Comparison of ENCODE assay signal across 21 cellular contexts in the genomic region with DNA sequence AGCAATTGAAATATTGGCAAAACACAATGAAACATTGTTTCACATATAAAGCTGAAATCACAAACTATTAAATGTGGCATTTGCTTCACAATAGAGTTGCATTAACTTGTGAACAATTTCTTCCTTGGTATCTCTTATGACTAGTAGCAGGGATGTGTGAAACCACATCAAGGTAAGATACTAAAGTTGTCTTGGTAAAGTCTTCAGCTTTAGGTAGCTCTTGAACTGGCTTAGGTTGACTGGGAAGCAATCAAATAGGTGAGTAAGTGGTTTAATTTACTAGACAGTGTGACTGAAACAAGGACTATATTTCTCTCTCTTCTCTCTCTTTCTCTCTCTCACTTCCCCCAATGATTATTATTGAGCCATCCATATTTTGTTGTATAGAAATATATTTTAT.
DNase-seq lines count a peak whose midpoint lies in the region; ATAC-seq and TF ChIP-seq lines count a peak whose summit lies in the region.
"Had no signal": no experiment of that assay in that cellular context is flagged by ENCODE, and none has a peak within 500 bp of the region (broad histone marks: within the 10 kb centered on the region; RNA-seq: fewer than 3 reads in every experiment).

No MANE protein-coding gene starts in this region.

- intact Hi-C loops in activated CD8-positive, alpha-beta T cell treated with anti-CD3 and anti-CD28 coated beads for 36 hours (cut with micrococcal nuclease), result no loop called here

- no peak overlapping the region for H3K4me3 Mint-ChIP-seq in activated CD8-positive, alpha-beta T cell treated with anti-CD3 and anti-CD28 coated beads for 36 hours
- H3K4me3 Mint-ChIP-seq in activated CD8-positive, alpha-beta T cell treated with anti-CD3 and anti-CD28 coated beads, Interleukin-2, amount 10 ng/mL, durations not matched to agents 7 days and 5 days, result no peak overlapping the region
- H3K4me3 Mint-ChIP-seq in activated naive CD8-positive, alpha-beta T cell treated with anti-CD3 and anti-CD28 coated beads, Interleukin-2, amount 50 U/mL, for 24 hours, result no peak overlapping the region
- H3K4me3 Mint-ChIP-seq in activated naive CD8-positive, alpha-beta T cell treated with anti-CD3 and anti-CD28 coated beads for 36 hours, result no peak overlapping the region
- H3K4me3 Mint-ChIP-seq: CD14-positive monocyte; CD4-positive, alpha-beta T cell; CD8-positive, alpha-beta memory T cell had no signal

- H3K4me1 Mint-ChIP-seq in activated CD8-positive, alpha-beta T cell treated with anti-CD3 and anti-CD28 coated beads for 36 hours (ENCODE audit: low read depth), result peaks cover 3% of the 10 kb centered on the region
- no peaks in the 10 kb centered on the region for H3K4me1 Mint-ChIP-seq in activated CD8-positive, alpha-beta T cell treated with anti-CD3 and anti-CD28 coated beads, Interleukin-2, amount 10 ng/mL, durations not matched to agents 7 days and 5 days (ENCODE audit: low read depth)
- no peaks in the 10 kb centered on the region for H3K4me1 Mint-ChIP-seq in activated naive CD8-positive, alpha-beta T cell treated with anti-CD3 and anti-CD28 coated beads, Interleukin-2, amount 50 U/mL, for 24 hours
- peaks cover 3% of the 10 kb centered on the region for H3K4me1 Mint-ChIP-seq in activated naive CD8-positive, alpha-beta T cell treated with anti-CD3 and anti-CD28 coated beads for 36 hours
- H3K4me1 Mint-ChIP-seq: CD14-positive monocyte; CD8-positive, alpha-beta memory T cell had no signal

- TF ChIP-seq CTCF in activated CD8-positive, alpha-beta T cell treated with anti-CD3 and anti-CD28 coated beads for 36 hours (IDR thresholded peaks at IDR 0.05), result no peak

- no peak overlapping the region for H3K27ac Mint-ChIP-seq in activated CD8-positive, alpha-beta T cell treated with anti-CD3 and anti-CD28 coated beads for 36 hours
- H3K27ac Mint-ChIP-seq in activated CD8-positive, alpha-beta T cell treated with anti-CD3 and anti-CD28 coated beads, Interleukin-2, amount 10 ng/mL, durations not matched to agents 7 days and 5 days, result no peak overlapping the region
- no peak overlapping the region for H3K27ac Mint-ChIP-seq in activated naive CD8-positive, alpha-beta T cell treated with anti-CD3 and anti-CD28 coated beads, Interleukin-2, amount 50 U/mL, for 24 hours
- H3K27ac Mint-ChIP-seq in activated naive CD8-positive, alpha-beta T cell treated with anti-CD3 and anti-CD28 coated beads for 36 hours, result no peak overlapping the region
- H3K27ac Mint-ChIP-seq: CD14-positive monocyte; CD4-positive, alpha-beta T cell; CD8-positive, alpha-beta memory T cell had no signal

- no peak for DNase-seq in activated CD8-positive, alpha-beta T cell treated with anti-CD3 and anti-CD28 coated beads for 36 hours
- DNase-seq in activated CD8-positive, alpha-beta T cell treated with anti-CD3 and anti-CD28 coated beads, Interleukin-2, amount 10 ng/mL, durations not matched to agents 7 days and 5 days, result no peak
- DNase-seq in activated naive CD8-positive, alpha-beta T cell treated with anti-CD3 and anti-CD28 coated beads, Interleukin-2, amount 50 U/mL, for 24 hours, result no peak
- no peak for DNase-seq in activated naive CD8-positive, alpha-beta T cell treated with anti-CD3 and anti-CD28 coated beads for 36 hours
- DNase-seq in stimulated activated naive CD8-positive, alpha-beta T cell treated with anti-CD3 and anti-CD28 coated beads, Interleukin-15, Interleukin-2, amounts not matched to agents 100 U/mL and 50 U/mL, for 24 hours, result no peak
- DNase-seq in superior temporal gyrus (ENCODE audit: extremely low spot score) (no peak), cortex of kidney (lab: John Stamatoyannopoulos, UW) (no peak)
- DNase-seq: 8988T; ACHN; AML-193; BE2C; CD4-positive, alpha-beta T cell; CD8-positive, alpha-beta memory T cell; DMS53; DMS79 treated with DMSO at 0.1 percent for 48 hours; GF-D8; GOT3; H7; HCEC 1CT had no signal

- CTCF ChIA-PET in activated CD8-positive, alpha-beta T cell treated with anti-CD3 and anti-CD28 coated beads for 36 hours (lab: Charles Lee), result interaction anchor here (0.9 kb wide), 1 partner anchor 9 kb away, joined by 3 read pairs; no protein-coding TSS in a partner anchor
- CTCF ChIA-PET in activated CD8-positive, alpha-beta T cell treated with anti-CD3 and anti-CD28 coated beads, Interleukin-2, amount 10 ng/mL, durations not matched to agents 7 days and 5 days (lab: Charles Lee), result no interaction called here

- no peaks in the 10 kb centered on the region for H3K27me3 Mint-ChIP-seq in activated CD8-positive, alpha-beta T cell treated with anti-CD3 and anti-CD28 coated beads for 36 hours
- no peaks in the 10 kb centered on the region for H3K27me3 Mint-ChIP-seq in activated CD8-positive, alpha-beta T cell treated with anti-CD3 and anti-CD28 coated beads, Interleukin-2, amount 10 ng/mL, durations not matched to agents 7 days and 5 days (ENCODE audit: low read depth)
- peaks cover 6% of the 10 kb centered on the region for H3K27me3 Mint-ChIP-seq in activated naive CD8-positive, alpha-beta T cell treated with anti-CD3 and anti-CD28 coated beads, Interleukin-2, amount 50 U/mL, for 24 hours
- H3K27me3 Mint-ChIP-seq in activated naive CD8-positive, alpha-beta T cell treated with anti-CD3 and anti-CD28 coated beads for 36 hours, result peaks cover 3% of the 10 kb centered on the region
- H3K27me3 Mint-ChIP-seq: CD4-positive, alpha-beta T cell; CD8-positive, alpha-beta memory T cell had no signal

- H3K36me3 Mint-ChIP-seq in activated CD8-positive, alpha-beta T cell treated with anti-CD3 and anti-CD28 coated beads for 36 hours (ENCODE audit: low read depth), result no peaks in the 10 kb centered on the region
- no peaks in the 10 kb centered on the region for H3K36me3 Mint-ChIP-seq in activated CD8-positive, alpha-beta T cell treated with anti-CD3 and anti-CD28 coated beads, Interleukin-2, amount 10 ng/mL, durations not matched to agents 7 days and 5 days (ENCODE audit: low read depth)
- H3K36me3 Mint-ChIP-seq in activated naive CD8-positive, alpha-beta T cell treated with anti-CD3 and anti-CD28 coated beads, Interleukin-2, amount 50 U/mL, for 24 hours (ENCODE audit: low read depth), result no peaks in the 10 kb centered on the region
- H3K36me3 Mint-ChIP-seq in activated naive CD8-positive, alpha-beta T cell treated with anti-CD3 and anti-CD28 coated beads for 36 hours, result no peaks in the 10 kb centered on the region
- H3K36me3 Mint-ChIP-seq: CD14-positive monocyte; CD8-positive, alpha-beta memory T cell had no signal

- POLR2A ChIA-PET in activated CD8-positive, alpha-beta T cell treated with anti-CD3 and anti-CD28 coated beads for 36 hours (lab: Charles Lee), result no interaction called here
- POLR2A ChIA-PET in activated CD8-positive, alpha-beta T cell treated with anti-CD3 and anti-CD28 coated beads, Interleukin-2, amount 10 ng/mL, durations not matched to agents 7 days and 5 days (lab: Charles Lee), result no interaction called here

- no peaks in the 10 kb centered on the region for H3K9me3 Mint-ChIP-seq in activated CD8-positive, alpha-beta T cell treated with anti-CD3 and anti-CD28 coated beads for 36 hours
- peaks cover 4% of the 10 kb centered on the region for H3K9me3 Mint-ChIP-seq in activated CD8-positive, alpha-beta T cell treated with anti-CD3 and anti-CD28 coated beads, Interleukin-2, amount 10 ng/mL, durations not matched to agents 7 days and 5 days (ENCODE audit: insufficient read depth)
- H3K9me3 Mint-ChIP-seq in activated naive CD8-positive, alpha-beta T cell treated with anti-CD3 and anti-CD28 coated beads, Interleukin-2, amount 50 U/mL, for 24 hours, result no peaks in the 10 kb centered on the region
- H3K9me3 Mint-ChIP-seq in activated naive CD8-positive, alpha-beta T cell treated with anti-CD3 and anti-CD28 coated beads for 36 hours, result no peaks in the 10 kb centered on the region
- H3K9me3 Mint-ChIP-seq: CD4-positive, alpha-beta T cell had no signal

- peak; percentile 30 for ATAC-seq in activated CD8-positive, alpha-beta T cell treated with anti-CD3 and anti-CD28 coated beads for 36 hours
- ATAC-seq in activated CD8-positive, alpha-beta T cell treated with anti-CD3 and anti-CD28 coated beads, Interleukin-2, amount 10 ng/mL, durations not matched to agents 7 days and 5 days, result no peak
- peak; percentile 78 for ATAC-seq in activated naive CD8-positive, alpha-beta T cell treated with anti-CD3 and anti-CD28 coated beads, Interleukin-2, amount 50 U/mL, for 24 hours
- peak; percentile 36 for ATAC-seq in stimulated activated naive CD8-positive, alpha-beta T cell treated with anti-CD3 and anti-CD28 coated beads, Interleukin-15, Interleukin-2, amounts not matched to agents 100 U/mL and 50 U/mL, for 24 hours
- ATAC-seq: A549 had no signal
